In genomic region chr4:154344686-154345085, GRCh38 we compare ENCODE assay signal across 14 cellular contexts.
DNase-seq lines count a peak whose midpoint lies in the region; ATAC-seq and TF ChIP-seq lines count a peak whose summit lies in the region.
"Had no signal": no experiment of that assay in that cellular context is flagged by ENCODE, and none has a peak within 500 bp of the region (broad histone marks: within the 10 kb centered on the region; RNA-seq: fewer than 3 reads in every experiment).

No MANE protein-coding gene starts in this region.

- H3K4me2 ChIP-seq in GM23338 = no peak overlapping the region
- no peak overlapping the region for H3K4me2 ChIP-seq in MM.1S (ENCODE audit: low read depth, low read length)

- H3K9me2 ChIP-seq in GM23338 (ENCODE audit: insufficient read depth) (no peaks in the 10 kb centered on the region), MM.1S (replicated peaks; ENCODE audit: insufficient read depth, low read length) (no peaks in the 10 kb centered on the region)

- H3K27ac Mint-ChIP-seq in GM23338 (no peak overlapping the region), neural crest cell (ENCODE audit: unreplicated experiment) (no peak overlapping the region)
- H3K27ac Mint-ChIP-seq: stimulated activated effector memory CD8-positive, alpha-beta T cell treated with anti-CD3 and anti-CD28 coated beads, Interleukin-12 subunit alpha, Interleukin-12 subunit beta, amount 100 ng/mL, for 72 hours had no signal

- H4K20me1 ChIP-seq in GM23338 (replicated peaks; ENCODE audit: insufficient read depth) (no peaks in the 10 kb centered on the region), MM.1S (ENCODE audit: insufficient read depth, low read length) (no peaks in the 10 kb centered on the region)

- H3K4me1 ChIP-seq in GM23338 (ENCODE audit: insufficient read depth) (no peaks in the 10 kb centered on the region), MM.1S (ENCODE audit: low read length) (no peaks in the 10 kb centered on the region)
- H3K4me1 ChIP-seq: colonic mucosa had no signal

- H3K27ac ChIP-seq in GM23338 (ENCODE audit: low read depth) (no peak overlapping the region), MM.1S (ENCODE audit: low read length) (no peak overlapping the region)
- H3K27ac ChIP-seq: colonic mucosa had no signal

- DNase-seq in GM23338 (ENCODE audit: low spot score) (peak; percentile 64), MM.1S (no peak), neural crest cell (ENCODE audit: low read depth, low spot score) (no peak), NCI-H226 (no peak), NCI-H1436 (lab: John Stamatoyannopoulos, UW) (no peak)
- DNase-seq in stimulated activated CD4-positive, alpha-beta T cell treated with anti-CD3 and anti-CD28 coated beads, Interleukin-4, amount 100 ng/mL, for 24 hours = no peak
- DNase-seq: activated CD4-positive, alpha-beta T cell treated with anti-CD3 and anti-CD28 coated beads, Interleukin-2, amount 50 U/mL, for 48 hours; activated naive CD4-positive, alpha-beta T cell treated with anti-CD3 and anti-CD28 coated beads, Interleukin-2, amount 10 ng/mL, durations not matched to agents 7 days and 5 days; colonic mucosa; DND-41; NCI-H2171; SHP77 treated with DMSO at 0.1 percent for 48 hours had no signal

- H3K27me3 ChIP-seq in GM23338 (ENCODE audit: insufficient read depth) (no peaks in the 10 kb centered on the region), MM.1S (replicated peaks; ENCODE audit: insufficient read depth, low read length) (no peaks in the 10 kb centered on the region)
- H3K27me3 ChIP-seq: colonic mucosa had no signal

- ATAC-seq in GM18870 (IDR thresholded peaks at IDR 0.05; ENCODE audit: unreplicated experiment) (peak; percentile 81), GM23338 (peak; percentile 97)
- ATAC-seq: stimulated activated effector memory CD8-positive, alpha-beta T cell treated with anti-CD3 and anti-CD28 coated beads, Interleukin-12 subunit alpha, Interleukin-12 subunit beta, amount 100 ng/mL, for 72 hours had no signal

- H3F3A ChIP-seq in GM23338 (replicated peaks; ENCODE audit: low read depth) = no peaks in the 10 kb centered on the region
- no peaks in the 10 kb centered on the region for H3F3A ChIP-seq in MM.1S (ENCODE audit: insufficient read depth, low read length)

- H3K27me3 Mint-ChIP-seq in GM23338 (ENCODE audit: insufficient read depth, low read depth, poor library complexity) (peaks cover 2% of the 10 kb centered on the region), neural crest cell (ENCODE audit: low read depth) (no peaks in the 10 kb centered on the region)

- H3K4me3 Mint-ChIP-seq in GM23338 (no peak overlapping the region), neural crest cell (no peak overlapping the region)
- H3K4me3 Mint-ChIP-seq: activated naive CD4-positive, alpha-beta T cell treated with anti-CD3 and anti-CD28 coated beads, Interleukin-2, amount 10 ng/mL, durations not matched to agents 7 days and 5 days; stimulated activated effector memory CD8-positive, alpha-beta T cell treated with anti-CD3 and anti-CD28 coated beads, Interleukin-12 subunit alpha, Interleukin-12 subunit beta, amount 100 ng/mL, for 72 hours had no signal

- H3K9ac ChIP-seq in MM.1S (ENCODE audit: low read length) = no peak overlapping the region

- H3K4me3 ChIP-seq in GM23338 (no peak overlapping the region), MM.1S (ENCODE audit: low read length) (no peak overlapping the region)
- H3K4me3 ChIP-seq: colonic mucosa had no signal

- H3K36me3 Mint-ChIP-seq in GM23338 (ENCODE audit: low read depth) = no peaks in the 10 kb centered on the region
- no peaks in the 10 kb centered on the region for H3K36me3 Mint-ChIP-seq in neural crest cell (ENCODE audit: low read depth)
- H3K36me3 Mint-ChIP-seq: activated naive CD4-positive, alpha-beta T cell treated with anti-CD3 and anti-CD28 coated beads, Interleukin-2, amount 10 ng/mL, durations not matched to agents 7 days and 5 days; stimulated activated effector memory CD8-positive, alpha-beta T cell treated with anti-CD3 and anti-CD28 coated beads, Interleukin-12 subunit alpha, Interleukin-12 subunit beta, amount 100 ng/mL, for 72 hours had no signal

- H3K79me2 ChIP-seq in GM23338 (replicated peaks; ENCODE audit: insufficient read depth) (no peaks in the 10 kb centered on the region), MM.1S (ENCODE audit: low read length) (no peaks in the 10 kb centered on the region)

- no peaks in the 10 kb centered on the region for H3K36me3 ChIP-seq in GM23338 (ENCODE audit: insufficient read depth)
- H3K36me3 ChIP-seq in MM.1S (replicated peaks; ENCODE audit: insufficient read depth, low read length) = no peaks in the 10 kb centered on the region
- H3K36me3 ChIP-seq: colonic mucosa had no signal

- no peaks in the 10 kb centered on the region for H3K9me3 ChIP-seq in MM.1S (replicated peaks; ENCODE audit: insufficient read depth, low read length)
- H3K9me3 ChIP-seq: colonic mucosa had no signal

- H3K9me3 Mint-ChIP-seq in GM23338 (no peaks in the 10 kb centered on the region), neural crest cell (no peaks in the 10 kb centered on the region)
- H3K9me3 Mint-ChIP-seq: activated naive CD4-positive, alpha-beta T cell treated with anti-CD3 and anti-CD28 coated beads, Interleukin-2, amount 10 ng/mL, durations not matched to agents 7 days and 5 days had no signal

- H2AFZ ChIP-seq in GM23338 (peak overlapping the region; percentile 40; the same call in 1 of the 2 replicates), MM.1S (ENCODE audit: low read length) (no peak overlapping the region)

- H3K4me1 Mint-ChIP-seq in GM23338 (no peaks in the 10 kb centered on the region), neural crest cell (no peaks in the 10 kb centered on the region)
- H3K4me1 Mint-ChIP-seq: stimulated activated effector memory CD8-positive, alpha-beta T cell treated with anti-CD3 and anti-CD28 coated beads, Interleukin-12 subunit alpha, Interleukin-12 subunit beta, amount 100 ng/mL, for 72 hours had no signal

- TF ChIP-seq CTCF in GM23338 (conservative IDR thresholded peaks at IDR 0.05; ENCODE audit: low read depth in 2 of 2) (peak; percentile 52 to 75), MM.1S (IDR thresholded peaks at IDR 0.05; ENCODE audit: low read length) (0 out of 2 replicates have a peak, but pooled peaks have one; percentile 9), neural crest cell (conservative IDR thresholded peaks at IDR 0.05) (peak; percentile 27)

TF ChIP-seq in GM23338, 12 proteins besides CTCF, POLR2A, EP300 and RAD21:
- TF ChIP-seq ZNF462 (CRISPR knock-in tag; IDR thresholded peaks at IDR 0.05) = no peak
- TF ChIP-seq NANOG (IDR thresholded peaks at IDR 0.05; ENCODE audit: borderline replicate concordance) = no peak

Comparison
In these comparisons a context has a peak if more than half of its experiments do, and no peak if none do; other contexts are left out.
1. CTCF ChIP-seq: peak in every context shown above with its lines; median percentile 64 in GM23338; 27 in neural crest cell; 9 in MM.1S.